In genomic region chr11:87290304-87290922, GRCh38 we compare ENCODE assay signal across 8 cellular contexts.
A peak's percentile ranks its signal among the peaks of the same experiment; 100 is the strongest.
DNase-seq lines count a peak whose midpoint lies in the region; ATAC-seq and TF ChIP-seq lines count a peak whose summit lies in the region.

No MANE protein-coding gene starts in this region.

- no peak overlapping the region for H3K14ac ChIP-seq in H9 (ENCODE audit: insufficient read depth, low read length)

- no peak overlapping the region for H2BK20ac ChIP-seq in H9 (ENCODE audit: low read depth, low read length, poor library complexity, severe bottlenecking)

- no peaks in the 10 kb centered on the region for H4K20me1 ChIP-seq in H9 (ENCODE audit: control insufficient read depth, insufficient read depth, insufficient read length)

- no peak overlapping the region for H4K91ac ChIP-seq in H9 (ENCODE audit: insufficient read length, low read depth, low read length)

- H3K4me3 Mint-ChIP-seq in H9, result no peak overlapping the region

- ATAC-seq in left lobe of liver, result peak; percentile 73
- no peak for ATAC-seq in HG03025 (IDR thresholded peaks at IDR 0.05; ENCODE audit: low FRiP score, unreplicated experiment)
- ATAC-seq in HG03378 (IDR thresholded peaks at IDR 0.05; ENCODE audit: unreplicated experiment), result no peak

- no peak overlapping the region for H2BK120ac ChIP-seq in H9 (ENCODE audit: low read depth, low read length, poor library complexity, severe bottlenecking)

- H3K56ac ChIP-seq in H9 (ENCODE audit: insufficient read length, low read depth, low read length), result no peak overlapping the region

- H3K23ac ChIP-seq in H9 (ENCODE audit: insufficient read length, low read depth, low read length), result no peak overlapping the region

- no peak overlapping the region for H3K27ac ChIP-seq in H9 (ENCODE audit: insufficient read length, low read depth, low read length)

- H2BK15ac ChIP-seq in H9 (ENCODE audit: low read depth, low read length), result no peak overlapping the region

- H3K4ac ChIP-seq in H9 (ENCODE audit: low read depth, low read length), result no peak overlapping the region

- H3K4me1 ChIP-seq in H9 (ENCODE audit: insufficient read depth, low read length), result no peaks in the 10 kb centered on the region; the same call in 1 of the 2 replicates

- peak; percentile 86 for TF ChIP-seq CTCF in H9 (conservative IDR thresholded peaks at IDR 0.05)

- no peak overlapping the region for H4K5ac ChIP-seq in H9 (ENCODE audit: insufficient read length, low read depth, low read length)

- H3K27me3 Mint-ChIP-seq in H9 (ENCODE audit: low read depth), result no peaks in the 10 kb centered on the region

- H2AK5ac ChIP-seq in H9 (ENCODE audit: insufficient read length, low read length), result no peak overlapping the region

- H3K4me1 Mint-ChIP-seq in H9, result peaks cover 36 to 42% of the 10 kb centered on the region in 2 experiments

- H3K36me3 Mint-ChIP-seq in H9 (ENCODE audit: insufficient read depth in 1 of 3, low read depth in 3 of 3), result peaks cover under 1 to 8% (median 7%) of the 10 kb centered on the region in 3 experiments; a peak in 5 of 7 replicates

- no peak overlapping the region for H2BK12ac ChIP-seq in H9 (ENCODE audit: insufficient read length, low read depth, low read length)

- H3K27ac Mint-ChIP-seq in H9, result no peak overlapping the region

- no peak overlapping the region for H3K4me2 ChIP-seq in H9 (ENCODE audit: insufficient read depth, insufficient read length, low read length)

- no CpG with 5 or more reads among the region's 3 CpGs for WGBS in H9 (ENCODE audit: extremely low coverage, insufficient read length, low lambda C conversion rate)

- DNase-seq in CMK (ENCODE audit: low read depth), result peak; percentile 29
- no peak for DNase-seq in H9
- DNase-seq in NCI-H345 treated with DMSO at 0.1 percent for 48 hours (lab: John Stamatoyannopoulos, UW; ENCODE audit: unreplicated experiment), result peak; percentile 45
- DNase-seq in T47D (ENCODE audit: low read depth in 1 of 2, low spot score in 1 of 2), result peak; percentile 46 to 84
- DNase-seq in left lobe of liver (ENCODE audit: low spot score), result no peak
- DNase-seq in mesenteric fat pad (ENCODE audit: low spot score), result no peak

- peaks cover 6% of the 10 kb centered on the region in 2 experiments; a peak in 2 of 5 replicates for H3K9me3 Mint-ChIP-seq in H9

- no peaks in the 10 kb centered on the region for H3K79me2 ChIP-seq in H9 (ENCODE audit: insufficient read depth, low read length)

- no peak overlapping the region for H3K18ac ChIP-seq in H9 (ENCODE audit: insufficient read length, low read depth, low read length)

- H3K9me3 ChIP-seq in H9 (ENCODE audit: control insufficient read depth, low read depth, low read length), result no peaks in the 10 kb centered on the region

- no peak overlapping the region for H3K9ac ChIP-seq in H9 (ENCODE audit: extremely low read depth, insufficient read length, low read length)

- no peaks in the 10 kb centered on the region for H3K27me3 ChIP-seq in H9 (ENCODE audit: insufficient read depth, low read length)

- no peak overlapping the region for H2AFZ ChIP-seq in H9 (ENCODE audit: low read length)

- in situ Hi-C loops in T47D (cut with HindIII; ENCODE audit: low pct_unique_long_range_greater_than_20kb, low sequenced_read_pairs), result no loop called here

- no peaks in the 10 kb centered on the region for H3K23me2 ChIP-seq in H9 (ENCODE audit: insufficient read length, low read depth, low read length, poor library complexity, severe bottlenecking)

- no peaks in the 10 kb centered on the region for H3K79me1 ChIP-seq in H9 (ENCODE audit: insufficient read depth, low read depth, low read length, poor library complexity, severe bottlenecking)

- H4K8ac ChIP-seq in H9 (replicated peaks; ENCODE audit: insufficient read length, low read depth, low read length), result no peak overlapping the region

- H3T11ph ChIP-seq in H9 (ENCODE audit: low read length), result no peak overlapping the region

- no peak overlapping the region for H2BK5ac ChIP-seq in H9 (ENCODE audit: insufficient read length, low read length)

Comparison
In these comparisons a context has a peak if more than half of its experiments do, and no peak if none do; other contexts are left out.
1. DNase-seq: peak in CMK (single experiment), NCI-H345 treated with DMSO at 0.1 percent for 48 hours (single experiment) and T47D (2 of 2); none in H9 (single experiment), left lobe of liver (single experiment) and mesenteric fat pad (single experiment).